ENCODE assay signal across 23 cellular contexts in genomic region chr22:27777128-27777527, GRCh38. TPM values are rescaled to one million over a fixed set of nuclear protein-coding genes. Genes with fewer than 3 reads are reported as not detected.
DNase-seq lines count a peak whose midpoint lies in the region; FAIRE-seq and TF ChIP-seq lines count a peak whose summit lies in the region.
"Had no signal": no experiment of that assay in that cellular context is flagged by ENCODE, and none has a peak within 500 bp of the region (broad histone marks: within the 10 kb centered on the region; RNA-seq: fewer than 3 reads in every experiment).

No MANE protein-coding gene starts in this region.

- H3K9ac ChIP-seq in BLaER1 treated with 17β-estradiol and CSF1 and Interleukin-3, amounts not matched to agents 10 nM and 100 nM: no peak overlapping the region
- peak overlapping the region in 1 of 5 donors; percentile 16 for H3K9ac ChIP-seq in subcutaneous abdominal adipose tissue (ENCODE audit: low read length in 5 of 5)

- H3K27me3 ChIP-seq in BLaER1 treated with 17β-estradiol and CSF1 and Interleukin-3, amounts not matched to agents 10 nM and 100 nM: no peaks in the 10 kb centered on the region
- H3K27me3 ChIP-seq in ascending aorta (no peaks in the 10 kb centered on the region), muscle layer of duodenum (ENCODE audit: low read depth, low read length) (peaks cover 4% of the 10 kb centered on the region), subcutaneous abdominal adipose tissue (ENCODE audit: control insufficient read depth in 5 of 5, insufficient read depth in 4 of 5, low read length in 5 of 5) (peaks cover 0 to 4% (median 0%) of the 10 kb centered on the region in 5 donors)

- TF ChIP-seq CTCF in ascending aorta (IDR thresholded peaks at IDR 0.05): no peak

- peaks cover 19 to 47% (median 34%) of the 10 kb centered on the region in 10 experiments for H3K4me1 ChIP-seq in BLaER1 treated with 17β-estradiol and CSF1 and Interleukin-3, amounts not matched to agents 10 nM and 100 nM
- H3K4me1 ChIP-seq in ascending aorta (peaks cover 14 to 52% of the 10 kb centered on the region in 2 donors), muscle layer of duodenum (ENCODE audit: control insufficient read depth in 1 of 2, insufficient read depth in 2 of 2, low read length in 2 of 2) (peaks cover 0 to 48% of the 10 kb centered on the region in 2 donors), subcutaneous abdominal adipose tissue (ENCODE audit: control insufficient read depth in 5 of 5, insufficient read depth in 5 of 5, low read length in 5 of 5) (peaks cover 0 to 52% (median 32%) of the 10 kb centered on the region in 5 donors)

- intact Hi-C loops in ascending aorta (cut with DNase I): loop anchor here (2.0 kb wide), 1 partner anchor 24 kb away; no protein-coding TSS in a partner anchor

- DNase-seq in ascending aorta (ENCODE audit: low spot score in 2 of 2): no peak
- no peak for DNase-seq in NK-92 treated with Interleukin-12 subunit alpha and Interleukin-12 subunit beta, amount 100 ng/mL, for 24 hours (lab: John Stamatoyannopoulos, UW)
- DNase-seq in stimulated activated CD4-positive, alpha-beta T cell treated with anti-CD3 and anti-CD28 coated beads, Interleukin-2, amount 100 ng/mL, for 48 hours: no peak
- DNase-seq in epidermal melanocyte (ENCODE audit: insufficient read length, low spot score): no peak
- DNase-seq in GM12892 (ENCODE audit: insufficient read length): no peak
- DNase-seq: activated CD4-positive, CD25-positive, alpha-beta regulatory T cell; activated CD8-positive, alpha-beta T cell treated with anti-CD3 and anti-CD28 coated beads, Interleukin-2, amount 10 ng/mL, durations not matched to agents 7 days and 5 days; activated naive CD8-positive, alpha-beta T cell treated with anti-CD3 and anti-CD28 coated beads, Interleukin-2, amount 50 U/mL, for 24 hours; CD4-positive, alpha-beta T cell; effector memory CD8-positive, alpha-beta T cell; hippocampal formation; midbrain; NCI-H1417 treated with DMSO at 0.1 percent for 48 hours; NCI-H2171 treated with DMSO at 0.1 percent for 48 hours; NCI-H748 treated with DMSO at 0.1 percent for 48 hours; occipital lobe; PC-3; substantia nigra had no signal

- no peaks in the 10 kb centered on the region for H3K9me3 ChIP-seq in BLaER1 treated with 17β-estradiol and CSF1 and Interleukin-3, amounts not matched to agents 10 nM and 100 nM (replicated peaks in 1 of 11)
- H3K9me3 ChIP-seq in ascending aorta: no peaks in the 10 kb centered on the region
- no peaks in the 10 kb centered on the region for H3K9me3 ChIP-seq in muscle layer of duodenum (ENCODE audit: control insufficient read depth in 1 of 2, low read length in 2 of 2)
- peaks cover 0 to 6% (median 0%) of the 10 kb centered on the region in 5 donors for H3K9me3 ChIP-seq in subcutaneous abdominal adipose tissue (ENCODE audit: control insufficient read depth in 5 of 5, low read length in 5 of 5)

- no peak overlapping the region for H3K27ac ChIP-seq in BLaER1 treated with 17β-estradiol and CSF1 and Interleukin-3, amounts not matched to agents 10 nM and 100 nM
- H3K27ac ChIP-seq in ascending aorta: peak overlapping the region; percentile 92 to 96
- peak overlapping the region; percentile 16 for H3K27ac ChIP-seq in muscle layer of duodenum (ENCODE audit: low read length)
- peak overlapping the region; percentile 84 for H3K27ac ChIP-seq in subcutaneous abdominal adipose tissue (ENCODE audit: low read depth, low read length)

- H3K4me3 ChIP-seq in BLaER1 treated with 17β-estradiol and CSF1 and Interleukin-3, amounts not matched to agents 10 nM and 100 nM: no peak overlapping the region
- peak overlapping the region in 1 of 2 donors; percentile 51 for H3K4me3 ChIP-seq in ascending aorta
- no peak overlapping the region for H3K4me3 ChIP-seq in muscle layer of duodenum (ENCODE audit: low read depth in 1 of 2, low read length in 2 of 2)
- H3K4me3 ChIP-seq in subcutaneous abdominal adipose tissue (ENCODE audit: low read depth in 1 of 5, low read length in 5 of 5): peak overlapping the region in 1 of 5 donors; percentile 19

- no peak for TF ChIP-seq POLR2A in GM12892 (IDR thresholded peaks at IDR 0.05; ENCODE audit: low read depth, low read length)

- peak overlapping the region in 7 of 11 experiments; percentile 80 to 93 (median 83); a peak in 9 of 22 replicates for H3K4me2 ChIP-seq in BLaER1 treated with 17β-estradiol and CSF1 and Interleukin-3, amounts not matched to agents 10 nM and 100 nM

- H4K20me1 ChIP-seq in BLaER1 treated with 17β-estradiol and CSF1 and Interleukin-3, amounts not matched to agents 10 nM and 100 nM: no peaks in the 10 kb centered on the region; a peak in 1 of 22 replicates

- no peaks in the 10 kb centered on the region for H3K36me3 ChIP-seq in BLaER1 treated with 17β-estradiol and CSF1 and Interleukin-3, amounts not matched to agents 10 nM and 100 nM
- H3K36me3 ChIP-seq in ascending aorta (no peaks in the 10 kb centered on the region), muscle layer of duodenum (ENCODE audit: control insufficient read depth in 1 of 2, insufficient read depth in 2 of 2, low read length in 2 of 2) (no peaks in the 10 kb centered on the region), subcutaneous abdominal adipose tissue (ENCODE audit: control insufficient read depth in 5 of 5, insufficient read depth in 5 of 5, low read length in 5 of 5) (no peaks in the 10 kb centered on the region)

- FAIRE-seq in GM12892 (lab: Jason Lieb, UNC): no peak
- FAIRE-seq: HepG2, keratinocyte had no signal

RNA-seq across cellular contexts. Expression of gene MN1, which starts 24.4 kb away (rescaled TPM):
- total RNA-seq in ascending aorta: 23.0 TPM
- not detected for polyA plus RNA-seq in GM12892 (2012; ENCODE audit: missing spikeins)
- total RNA-seq: HepG2 had no signal

Comparison
In these comparisons a context has a peak if more than half of its experiments do, and no peak if none do; other contexts are left out.
1. H3K27ac ChIP-seq: peak in ascending aorta (2 of 2), muscle layer of duodenum (single experiment) and subcutaneous abdominal adipose tissue (single experiment); none in BLaER1 treated with 17β-estradiol and CSF1 and Interleukin-3, amounts not matched to agents 10 nM and 100 nM (0 of 11).